Comparison of ENCODE assay signal across 15 cellular contexts in genomic region chr19:18392417-18392816, GRCh38. TPM values are rescaled to one million over a fixed set of nuclear protein-coding genes. Genes with fewer than 3 reads are reported as not detected.
DNase-seq lines count a peak whose midpoint lies in the region; ATAC-seq, FAIRE-seq and TF ChIP-seq lines count a peak whose summit lies in the region.
"Had no signal": no experiment of that assay in that cellular context is flagged by ENCODE, and none has a peak within 500 bp of the region (broad histone marks: within the 10 kb centered on the region; RNA-seq: fewer than 3 reads in every experiment).

No MANE protein-coding gene starts in this region.

- FAIRE-seq in A549 (lab: Jason Lieb, UNC) (no peak), K562 (lab: Jason Lieb, UNC) (peak; percentile 69)

- no peak overlapping the region for H3K9ac ChIP-seq in K562 (ENCODE audit: insufficient read depth in 1 of 2, low read depth in 2 of 2, low read length in 2 of 2)

- no peak for TF ChIP-seq RAD21 in A549 (conservative IDR thresholded peaks at IDR 0.05 in 1 of 2, IDR thresholded peaks at IDR 0.05 in 1 of 2)
- TF ChIP-seq RAD21 in K562 (CRISPR knock-in tag; conservative IDR thresholded peaks at IDR 0.05 in 1 of 2, IDR thresholded peaks at IDR 0.05 in 1 of 2) = no peak

- H3K27ac ChIP-seq in A549 (peak overlapping the region in 1 of 2 experiments; percentile 66; a peak in 3 of 6 replicates), K562 (ENCODE audit: extremely low read depth, low read depth, low read length) (no peak overlapping the region), lower lobe of right lung (peak overlapping the region; percentile 65)

- DNase-seq in A549 (ENCODE audit: low read depth in 1 of 2, low spot score in 1 of 2) = no peak
- peak; percentile 94 for DNase-seq in MV-4-11 (lab: John Stamatoyannopoulos, UW)
- peak in 3 of 4 experiments; percentile 62 to 65 (median 65) for DNase-seq in K562 (ENCODE audit: extremely low read depth in 1 of 4, low spot score in 3 of 4)
- DNase-seq in lower lobe of right lung = peak; percentile 82
- DNase-seq in NCI-H82 treated with DMSO at 0.1 percent for 48 hours (lab: John Stamatoyannopoulos, UW; ENCODE audit: unreplicated experiment) = no peak
- DNase-seq in AG20443 (ENCODE audit: low spot score) = no peak
- no peak for DNase-seq in stimulated activated CD4-positive, alpha-beta T cell treated with anti-CD3 and anti-CD28 coated beads, Interleukin-2, amount 100 ng/mL, for 24 hours
- DNase-seq: activated T-cell treated with anti-CD3 and anti-CD28 coated beads, Interleukin-2, amount 50 U/mL, for 4 hours; NCI-H1436; PC-3; stimulated activated naive CD8-positive, alpha-beta T cell treated with anti-CD3 and anti-CD28 coated beads, Interleukin-15, Interleukin-2, amounts not matched to agents 100 U/mL and 50 U/mL, for 24 hours had no signal

- 64% methylated on average over 11 of the region's 11 CpGs for WGBS in A549 (ENCODE audit: missing lambda C conversion rate)
- WGBS in K562 (ENCODE audit: insufficient coverage, low coverage, missing lambda C conversion rate) = 4% methylated on average over 11 of the region's 11 CpGs

- H3K4me2 ChIP-seq in A549 (no peak overlapping the region), K562 (ENCODE audit: insufficient read depth, low read length) (no peak overlapping the region)

- peaks cover 13% of the 10 kb centered on the region for H4K20me1 ChIP-seq in K562 (replicated peaks; ENCODE audit: control insufficient read depth, insufficient read depth, low read length)

- intact Hi-C loops in K562 (cut with micrococcal nuclease) = no loop called here
- intact Hi-C loops in lower lobe of right lung (cut with DNase I) = loop anchor here (10.0 kb wide), 1 partner anchor 48 kb away; the partner anchor contains the start of gene PGPEP1

- H2AFZ ChIP-seq in K562 (ENCODE audit: low read depth, low read length) = no peak overlapping the region

- CTCF ChIA-PET in A549 (lab: Yijun Ruan, JAX) = interaction anchor here (1.7 to 7.5 kb wide), 3 partner anchors 20 to 53 kb away, joined by 5 to 75 read pairs (median 58); no protein-coding TSS in a partner anchor
- CTCF ChIA-PET in K562 (lab: Yijun Ruan, JAX; ENCODE audit: low intra/inter-chr PET ratio) = no interaction called here

- POLR2A ChIA-PET in A549 (lab: Yijun Ruan, JAX) (interaction anchor here (1.1 kb wide), 1 partner anchor 12 kb away, joined by 5 read pairs; no protein-coding TSS in a partner anchor), K562 (lab: Yijun Ruan, JAX) (interaction anchor here (0.6 to 8.1 kb wide), 5 partner anchors 8 to 332 kb away, joined by 3 to 244 read pairs (median 3); partner anchors contain the start of gene SSBP4)

- H3K9me3 ChIP-seq in A549 (no peaks in the 10 kb centered on the region), K562 (replicated peaks; ENCODE audit: control insufficient read depth, insufficient read depth, low read depth, low read length) (no peaks in the 10 kb centered on the region), lower lobe of right lung (no peaks in the 10 kb centered on the region)

- H3K4me3 ChIP-seq in A549 (no peak overlapping the region), K562 (no peak overlapping the region), lower lobe of right lung (peak overlapping the region; percentile 38)

- ATAC-seq in A549 (no peak), K562 (no peak), lower lobe of right lung (peak; percentile 69 to 70), GM21723 (IDR thresholded peaks at IDR 0.05; ENCODE audit: unreplicated experiment) (no peak)
- ATAC-seq: activated T-cell treated with anti-CD3 and anti-CD28 coated beads, Interleukin-2, amount 50 U/mL, for 4 hours; PC-3; stimulated activated naive CD8-positive, alpha-beta T cell treated with anti-CD3 and anti-CD28 coated beads, Interleukin-15, Interleukin-2, amounts not matched to agents 100 U/mL and 50 U/mL, for 24 hours; WTC11 had no signal

- H3K27me3 ChIP-seq in K562 (ENCODE audit: control insufficient read depth in 2 of 2, insufficient read depth in 2 of 2, low read length in 2 of 2) (no peaks in the 10 kb centered on the region), lower lobe of right lung (ENCODE audit: low read depth) (peaks cover 13% of the 10 kb centered on the region)

- TF ChIP-seq EP300 in A549 (IDR thresholded peaks at IDR 0.05) (no peak), K562 (IDR thresholded peaks at IDR 0.05; ENCODE audit: low read length) (no peak)

- H3K9me1 ChIP-seq in K562 (ENCODE audit: control insufficient read depth, insufficient read depth, low read length) = no peaks in the 10 kb centered on the region

- in situ Hi-C loops in K562 (cut with MboI) = no loop called here

- peaks cover 25% of the 10 kb centered on the region; the same call in 2 of the 3 replicates for H3K36me3 ChIP-seq in K562 (ENCODE audit: control insufficient read depth, insufficient read depth, low read length)
- peaks cover 7% of the 10 kb centered on the region for H3K36me3 ChIP-seq in lower lobe of right lung

- TF ChIP-seq CTCF in A549 (IDR thresholded peaks at IDR 0.05) (no peak), K562 (IDR thresholded peaks at IDR 0.05 in 2 of 3, conservative IDR thresholded peaks at IDR 0.05 in 1 of 3; ENCODE audit: insufficient read depth in 2 of 3, low read depth in 1 of 3, low read length in 3 of 3) (no peak), lower lobe of right lung (IDR thresholded peaks at IDR 0.05) (no peak)

- TF ChIP-seq POLR2A in A549 (IDR thresholded peaks at IDR 0.05; ENCODE audit: low read length) (no peak), K562 (conservative IDR thresholded peaks at IDR 0.05) (no peak)

- BruUV-seq in K562 (replicated peaks; lab: Mats Ljungman, UMichigan) = no TSS peak

- H3K4me1 ChIP-seq in A549 (peaks cover 11% of the 10 kb centered on the region; the same call in 2 of the 3 replicates), K562 (replicated peaks in 1 of 2; ENCODE audit: control insufficient read depth in 2 of 2, insufficient read depth in 2 of 2, low read length in 2 of 2) (peaks cover 7 to 38% of the 10 kb centered on the region in 2 experiments), lower lobe of right lung (peaks cover 39% of the 10 kb centered on the region)

- H3K79me2 ChIP-seq in K562 (ENCODE audit: control insufficient read depth, insufficient read depth, low read length) = peaks cover 18% of the 10 kb centered on the region

RNA-seq across cellular contexts. Expression of gene LRRC25, which starts 5.0 kb away (rescaled TPM):
- polyA plus RNA-seq in A549 (2011; rRNA removed) (not detected in 2 replicates), A549 (2017; fragmentation: RNase III; extraction: RNeasy Plus Mini Kit Qiagen cat#74134 plus additional on column Dnase treatment) (not detected in 3 replicates), K562 (2011; rRNA removed) (0.10 and 0.42 TPM in 2 replicates), K562 (2014; fragmentation: Illumina TruSeq; extraction: Trizol) (0.10 and 0.25 TPM in 2 replicates), K562 (2014; fragmentation: Nextera tagmentation; extraction: Ambion mirVana) (not detected), K562 (2014; rRNA removed) (0.08 TPM in 1 of 2 replicates, not detected in the other)
- polyA plus RNA-seq in A549 (2012; cell fraction: cytosol; rRNA removed) = not detected in 2 replicates
- not detected in 2 replicates for polyA plus RNA-seq in A549 (2012; cell fraction: nucleus; rRNA removed)
- polyA minus RNA-seq in A549 (2011; rRNA and poly(A)+ RNA removed) = not detected in 2 replicates
- 0.25 TPM in 1 of 2 replicates, not detected in the other for total RNA-seq in K562 (2011; cell fraction: chromatin; rRNA removed; ENCODE audit: low replicate concordance)
- total RNA-seq in K562 (2011; cell fraction: nucleolus; rRNA removed) = 0.39 and 0.50 TPM in 2 replicates
- 0.22 TPM in 1 of 2 replicates, not detected in the other for total RNA-seq in K562 (2011; cell fraction: nucleoplasm; rRNA removed)
- total RNA-seq in K562 (2014; rRNA removed) (0.18 and 0.29 TPM in 2 replicates), K562 (2014; rRNA removed; fragmentation: Illumina TruSeq; extraction: Trizol) (0.07 TPM in 1 of 2 replicates, not detected in the other), K562 (2015; rRNA removed; fragmentation: Illumina TruSeq; extraction: Trizol) (0.30 and 0.36 TPM in 2 replicates), K562 (2021) (0.09 and 0.22 TPM in 2 replicates), lower lobe of right lung (35.4 TPM)
- 0.31 and 0.41 TPM in 2 replicates for polyA plus RNA-seq in K562 (2011; cell fraction: cytosol; rRNA removed)
- 0.20 and 0.53 TPM in 2 replicates for polyA plus RNA-seq in K562 (2011; cell fraction: nucleus; rRNA removed)
- 0.33 and 1.1 TPM in 2 replicates for polyA plus RNA-seq in K562 (2012)
- polyA minus RNA-seq in K562 (2011; rRNA and poly(A)+ RNA removed) = 0.11 and 0.18 TPM in 2 replicates
- polyA minus RNA-seq in K562 (2011; cell fraction: cytosol; rRNA and poly(A)+ RNA removed) = 0.57 and 1.1 TPM in 2 replicates
- 0.13 and 0.67 TPM in 2 replicates for polyA minus RNA-seq in K562 (2011; cell fraction: nucleus; rRNA and poly(A)+ RNA removed)
- total RNA-seq: A673; activated T-cell treated with anti-CD3 and anti-CD28 coated beads, Interleukin-2, amount 50 U/mL, for 4 hours; neural crest cell; PC-3 had no signal

RNA-seq across cellular contexts. Expression of gene GDF15, which starts 6.5 kb away (rescaled TPM):
- polyA plus RNA-seq in A549 (2011; rRNA removed) (67.8 and 78.5 TPM in 2 replicates), A549 (2017; fragmentation: RNase III; extraction: RNeasy Plus Mini Kit Qiagen cat#74134 plus additional on column Dnase treatment) (53.4 to 58.4 TPM (median 56.9 TPM) in 3 replicates), K562 (2011; rRNA removed) (12.5 TPM in 2 replicates), K562 (2014; fragmentation: Illumina TruSeq; extraction: Trizol) (19.3 and 47.1 TPM in 2 replicates), K562 (2014; fragmentation: Nextera tagmentation; extraction: Ambion mirVana) (1 to 10 TPM; 2.3 to 2.9 TPM), K562 (2014; rRNA removed) (57.2 and 67.4 TPM in 2 replicates)
- polyA plus RNA-seq in A549 (2012; cell fraction: cytosol; rRNA removed) = 120 and 188 TPM in 2 replicates
- polyA plus RNA-seq in A549 (2012; cell fraction: nucleus; rRNA removed) = 132 and 182 TPM in 2 replicates
- polyA minus RNA-seq in A549 (2011; rRNA and poly(A)+ RNA removed) = 33.4 and 59.6 TPM in 2 replicates
- total RNA-seq in K562 (2011; cell fraction: chromatin; rRNA removed; ENCODE audit: low replicate concordance) = 25.1 and 116 TPM in 2 replicates
- 214 and 262 TPM in 2 replicates for total RNA-seq in K562 (2011; cell fraction: nucleolus; rRNA removed)
- 94.6 and 109 TPM in 2 replicates for total RNA-seq in K562 (2011; cell fraction: nucleoplasm; rRNA removed)
- total RNA-seq in K562 (2014; rRNA removed) (78.0 and 82.4 TPM in 2 replicates), K562 (2014; rRNA removed; fragmentation: Illumina TruSeq; extraction: Trizol) (7.3 TPM in 2 replicates), K562 (2015; rRNA removed; fragmentation: Illumina TruSeq; extraction: Trizol) (10.1 and 11.0 TPM in 2 replicates), K562 (2021) (69.8 and 74.5 TPM in 2 replicates), lower lobe of right lung (21.2 TPM)
- 31.8 and 127 TPM in 2 replicates for polyA plus RNA-seq in K562 (2011; cell fraction: cytosol; rRNA removed)
- polyA plus RNA-seq in K562 (2011; cell fraction: nucleus; rRNA removed) = 21.6 and 59.4 TPM in 2 replicates
- 50.1 and 369 TPM in 2 replicates for polyA plus RNA-seq in K562 (2012)
- 2.4 and 5.6 TPM in 2 replicates for polyA minus RNA-seq in K562 (2011; rRNA and poly(A)+ RNA removed)
- polyA minus RNA-seq in K562 (2011; cell fraction: cytosol; rRNA and poly(A)+ RNA removed) = 31.8 and 32.2 TPM in 2 replicates
- polyA minus RNA-seq in K562 (2011; cell fraction: nucleus; rRNA and poly(A)+ RNA removed) = 18.5 and 24.2 TPM in 2 replicates

RNA-seq across cellular contexts. Expression of gene SSBP4, which starts 26.8 kb away (rescaled TPM):
- 5.4 and 6.9 TPM in 2 replicates for polyA plus RNA-seq in A549 (2011; rRNA removed)
- polyA plus RNA-seq in A549 (2012; cell fraction: cytosol; rRNA removed) = 28.5 and 47.8 TPM in 2 replicates
- 69.4 and 124 TPM in 2 replicates for polyA plus RNA-seq in A549 (2012; cell fraction: nucleus; rRNA removed)
- polyA plus RNA-seq in A549 (2017; fragmentation: RNase III; extraction: RNeasy Plus Mini Kit Qiagen cat#74134 plus additional on column Dnase treatment) = 37.8 to 43.2 TPM (median 41.5 TPM) in 3 replicates
- polyA minus RNA-seq in A549 (2011; rRNA and poly(A)+ RNA removed) = 5.0 and 10.7 TPM in 2 replicates
- total RNA-seq in K562 (2011; cell fraction: chromatin; rRNA removed; ENCODE audit: low replicate concordance) = 28.5 and 141 TPM in 2 replicates
- total RNA-seq in K562 (2011; cell fraction: nucleolus; rRNA removed) = 209 and 228 TPM in 2 replicates
- 68.6 and 76.2 TPM in 2 replicates for total RNA-seq in K562 (2011; cell fraction: nucleoplasm; rRNA removed)
- total RNA-seq in K562 (2014; rRNA removed) = 125 and 188 TPM in 2 replicates
- total RNA-seq in K562 (2014; rRNA removed; fragmentation: Illumina TruSeq; extraction: Trizol) = 21.2 and 21.4 TPM in 2 replicates
- 72.3 and 76.3 TPM in 2 replicates for total RNA-seq in K562 (2015; rRNA removed; fragmentation: Illumina TruSeq; extraction: Trizol)
- 189 TPM in 2 replicates for total RNA-seq in K562 (2021)
- 20.1 and 25.9 TPM in 2 replicates for polyA plus RNA-seq in K562 (2011; rRNA removed)
- polyA plus RNA-seq in K562 (2011; cell fraction: cytosol; rRNA removed) = 25.4 and 118 TPM in 2 replicates
- 134 and 296 TPM in 2 replicates for polyA plus RNA-seq in K562 (2011; cell fraction: nucleus; rRNA removed)
- polyA plus RNA-seq in K562 (2012) = 81.3 and 110 TPM in 2 replicates
- polyA plus RNA-seq in K562 (2014; fragmentation: Illumina TruSeq; extraction: Trizol) = 39.0 and 114 TPM in 2 replicates
- 1 to 10 TPM; 1.1 to 1.9 TPM for polyA plus RNA-seq in K562 (2014; fragmentation: Nextera tagmentation; extraction: Ambion mirVana)
- 119 and 133 TPM in 2 replicates for polyA plus RNA-seq in K562 (2014; rRNA removed)
- polyA minus RNA-seq in K562 (2011; rRNA and poly(A)+ RNA removed) = 3.6 and 7.0 TPM in 2 replicates
- polyA minus RNA-seq in K562 (2011; cell fraction: cytosol; rRNA and poly(A)+ RNA removed) = 37.3 and 43.8 TPM in 2 replicates
- polyA minus RNA-seq in K562 (2011; cell fraction: nucleus; rRNA and poly(A)+ RNA removed) = 85.0 and 105 TPM in 2 replicates
- 65.6 TPM for total RNA-seq in lower lobe of right lung

RNA-seq across cellular contexts. Expression of gene ISYNA1, which starts 45.5 kb away (rescaled TPM):
- polyA plus RNA-seq in A549 (2011; rRNA removed) (17.6 and 18.0 TPM in 2 replicates), A549 (2017; fragmentation: RNase III; extraction: RNeasy Plus Mini Kit Qiagen cat#74134 plus additional on column Dnase treatment) (48.5 to 71.0 TPM (median 60.7 TPM) in 3 replicates), K562 (2011; rRNA removed) (99.3 and 191 TPM in 2 replicates), K562 (2014; fragmentation: Illumina TruSeq; extraction: Trizol) (73.2 and 198 TPM in 2 replicates), K562 (2014; fragmentation: Nextera tagmentation; extraction: Ambion mirVana) (10 to 100 TPM; 21.8 to 57.6 TPM), K562 (2014; rRNA removed) (376 and 380 TPM in 2 replicates)
- 43.0 and 56.5 TPM in 2 replicates for polyA plus RNA-seq in A549 (2012; cell fraction: cytosol; rRNA removed)
- 199 and 307 TPM in 2 replicates for polyA plus RNA-seq in A549 (2012; cell fraction: nucleus; rRNA removed)
- polyA minus RNA-seq in A549 (2011; rRNA and poly(A)+ RNA removed) = 17.4 and 29.8 TPM in 2 replicates
- total RNA-seq in K562 (2011; cell fraction: chromatin; rRNA removed; ENCODE audit: low replicate concordance) = 155 and 651 TPM in 2 replicates
- total RNA-seq in K562 (2011; cell fraction: nucleolus; rRNA removed) = 616 and 678 TPM in 2 replicates
- 226 and 284 TPM in 2 replicates for total RNA-seq in K562 (2011; cell fraction: nucleoplasm; rRNA removed)
- total RNA-seq in K562 (2014; rRNA removed) (180 and 202 TPM in 2 replicates), K562 (2014; rRNA removed; fragmentation: Illumina TruSeq; extraction: Trizol) (14.6 and 32.0 TPM in 2 replicates), K562 (2015; rRNA removed; fragmentation: Illumina TruSeq; extraction: Trizol) (93.2 and 96.8 TPM in 2 replicates), K562 (2021) (435 and 460 TPM in 2 replicates), lower lobe of right lung (30.6 TPM)
- polyA plus RNA-seq in K562 (2011; cell fraction: cytosol; rRNA removed) = 148 and 356 TPM in 2 replicates
- polyA plus RNA-seq in K562 (2011; cell fraction: nucleus; rRNA removed) = 1,012 and 1,382 TPM in 2 replicates
- polyA plus RNA-seq in K562 (2012) = 319 and 453 TPM in 2 replicates
- 36.7 and 52.6 TPM in 2 replicates for polyA minus RNA-seq in K562 (2011; rRNA and poly(A)+ RNA removed)
- polyA minus RNA-seq in K562 (2011; cell fraction: cytosol; rRNA and poly(A)+ RNA removed) = 173 and 245 TPM in 2 replicates
- 114 and 124 TPM in 2 replicates for polyA minus RNA-seq in K562 (2011; cell fraction: nucleus; rRNA and poly(A)+ RNA removed)

RNA-seq across cellular contexts. Expression of gene PGPEP1, which starts 52.0 kb away (rescaled TPM):
- polyA plus RNA-seq in A549 (2011; rRNA removed) (7.1 and 8.6 TPM in 2 replicates), A549 (2017; fragmentation: RNase III; extraction: RNeasy Plus Mini Kit Qiagen cat#74134 plus additional on column Dnase treatment) (4.5 to 5.9 TPM (median 5.3 TPM) in 3 replicates), K562 (2011; rRNA removed) (37.8 and 43.0 TPM in 2 replicates), K562 (2014; fragmentation: Illumina TruSeq; extraction: Trizol) (36.1 and 36.4 TPM in 2 replicates), K562 (2014; fragmentation: Nextera tagmentation; extraction: Ambion mirVana) (10 to 100 TPM in 1 of 2 experiments, 1 to 10 TPM in 1; 10.0 to 13.4 TPM), K562 (2014; rRNA removed) (32.1 and 33.5 TPM in 2 replicates)
- 2.4 and 3.9 TPM in 2 replicates for polyA plus RNA-seq in A549 (2012; cell fraction: cytosol; rRNA removed)
- polyA plus RNA-seq in A549 (2012; cell fraction: nucleus; rRNA removed) = 2.9 and 3.5 TPM in 2 replicates
- polyA minus RNA-seq in A549 (2011; rRNA and poly(A)+ RNA removed) = 23.2 and 30.1 TPM in 2 replicates
- total RNA-seq in K562 (2011; cell fraction: chromatin; rRNA removed; ENCODE audit: low replicate concordance) = 44.2 and 152 TPM in 2 replicates
- 93.0 and 102 TPM in 2 replicates for total RNA-seq in K562 (2011; cell fraction: nucleolus; rRNA removed)
- 67.2 and 79.3 TPM in 2 replicates for total RNA-seq in K562 (2011; cell fraction: nucleoplasm; rRNA removed)
- total RNA-seq in K562 (2014; rRNA removed) (29.5 and 33.8 TPM in 2 replicates), K562 (2014; rRNA removed; fragmentation: Illumina TruSeq; extraction: Trizol) (32.2 and 33.5 TPM in 2 replicates), K562 (2015; rRNA removed; fragmentation: Illumina TruSeq; extraction: Trizol) (37.3 and 38.5 TPM in 2 replicates), K562 (2021) (61.7 and 69.6 TPM in 2 replicates), lower lobe of right lung (40.9 TPM)
- polyA plus RNA-seq in K562 (2011; cell fraction: cytosol; rRNA removed) = 33.8 and 35.3 TPM in 2 replicates
- polyA plus RNA-seq in K562 (2011; cell fraction: nucleus; rRNA removed) = 40.8 and 54.8 TPM in 2 replicates
- 28.3 and 41.7 TPM in 2 replicates for polyA plus RNA-seq in K562 (2012)
- polyA minus RNA-seq in K562 (2011; rRNA and poly(A)+ RNA removed) = 49.2 and 73.9 TPM in 2 replicates
- polyA minus RNA-seq in K562 (2011; cell fraction: cytosol; rRNA and poly(A)+ RNA removed) = 39.5 and 43.2 TPM in 2 replicates
- polyA minus RNA-seq in K562 (2011; cell fraction: nucleus; rRNA and poly(A)+ RNA removed) = 33.0 and 37.7 TPM in 2 replicates

Comparison
In these comparisons a context has a peak if more than half of its experiments do, and no peak if none do; other contexts are left out.
1. ATAC-seq: peak in lower lobe of right lung (2 of 2); none in A549 (0 of 2), K562 (single experiment) and GM21723 (single experiment).
2. DNase-seq: peak in MV-4-11 (single experiment), K562 (3 of 4) and lower lobe of right lung (single experiment); none in A549 (0 of 2), NCI-H82 treated with DMSO at 0.1 percent for 48 hours (single experiment), AG20443 (single experiment) and stimulated activated CD4-positive, alpha-beta T cell treated with anti-CD3 and anti-CD28 coated beads, Interleukin-2, amount 100 ng/mL, for 24 hours (0 of 2).
3. RNA of gene LRRC25, which starts 5.0 kb away (total RNA-seq): 35.4 TPM in lower lobe of right lung (single experiment); 0.07 to 0.50 TPM in K562; every median in the first group is over 10 times any median in the second.
4. Of the 35 proteins assayed by ChIP-seq in both K562 and A549: peak only in K562: BHLHE40, ESRRA, HDAC2, KDM1A and RCOR1; only in A549: none; in both: none; in neither: 28; mixed calls (peak in some experiments, not most) for 2.